Comparison of ENCODE assay signal across 1 cellular context in the genomic region with DNA sequence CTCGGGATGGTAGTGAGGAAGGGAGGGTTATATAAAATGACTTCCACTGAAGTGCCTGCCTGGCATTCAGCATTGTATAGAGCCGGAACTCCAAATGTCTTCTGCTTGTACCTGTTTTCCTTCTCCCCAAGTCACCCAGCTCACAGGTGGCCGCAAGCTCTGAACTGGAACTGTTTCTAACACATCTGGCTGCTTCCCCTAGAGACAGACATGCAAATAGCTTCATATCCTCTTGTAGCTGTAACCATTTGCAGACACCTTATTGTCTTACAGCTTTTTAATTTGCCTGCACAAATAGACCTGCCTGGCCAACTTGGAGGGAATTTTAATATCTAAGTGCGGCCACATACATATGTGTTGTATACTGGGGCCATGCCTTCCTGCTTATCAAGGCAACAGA.
TF ChIP-seq lines count a peak whose summit lies in the region.

No MANE protein-coding gene starts in this region.

TF ChIP-seq in HepG2, 621 proteins besides CTCF, POLR2A, EP300 and RAD21 (continued from another document):
- no peak for TF ChIP-seq SRSF4 (IDR thresholded peaks at IDR 0.05; ENCODE audit: low read depth, low read length, poor library complexity, severe bottlenecking)
- TF ChIP-seq MED8 (CRISPR knock-in tag; IDR thresholded peaks at IDR 0.05; ENCODE audit: insufficient replicate concordance): no peak
- TF ChIP-seq ZNF598 (CRISPR knock-in tag; IDR thresholded peaks at IDR 0.05; ENCODE audit: borderline replicate concordance): no peak
- no peak for TF ChIP-seq ZFP36L2 (CRISPR knock-in tag; IDR thresholded peaks at IDR 0.05)
- TF ChIP-seq BRCA1 (CRISPR knock-in tag; IDR thresholded peaks at IDR 0.05): no peak
- no peak for TF ChIP-seq ZNF775 (CRISPR knock-in tag; IDR thresholded peaks at IDR 0.05; ENCODE audit: borderline replicate concordance)
- TF ChIP-seq, protein P1, sequence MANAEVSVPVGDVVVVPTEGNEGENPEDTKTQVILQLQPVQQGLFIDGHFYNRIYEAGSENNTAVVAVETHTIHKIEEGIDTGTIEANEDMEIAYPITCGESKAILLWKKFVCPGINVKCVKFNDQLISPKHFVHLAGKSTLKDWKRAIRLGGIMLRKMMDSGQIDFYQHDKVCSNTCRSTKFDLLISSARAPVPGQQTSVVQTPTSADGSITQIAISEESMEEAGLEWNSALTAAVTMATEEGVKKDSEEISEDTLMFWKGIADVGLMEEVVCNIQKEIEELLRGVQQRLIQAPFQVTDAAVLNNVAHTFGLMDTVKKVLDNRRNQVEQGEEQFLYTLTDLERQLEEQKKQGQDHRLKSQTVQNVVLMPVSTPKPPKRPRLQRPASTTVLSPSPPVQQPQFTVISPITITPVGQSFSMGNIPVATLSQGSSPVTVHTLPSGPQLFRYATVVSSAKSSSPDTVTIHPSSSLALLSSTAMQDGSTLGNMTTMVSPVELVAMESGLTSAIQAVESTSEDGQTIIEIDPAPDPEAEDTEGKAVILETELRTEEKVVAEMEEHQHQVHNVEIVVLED (CRISPR knock-in tag; IDR thresholded peaks at IDR 0.05; ENCODE audit: borderline replicate concordance): no peak
